In genomic region chr12:65941388-65941787, GRCh38 we compare ENCODE assay signal across 15 cellular contexts.
DNase-seq lines count a peak whose midpoint lies in the region; ATAC-seq and TF ChIP-seq lines count a peak whose summit lies in the region.
"Had no signal": no experiment of that assay in that cellular context is flagged by ENCODE, and none has a peak within 500 bp of the region (broad histone marks: within the 10 kb centered on the region; RNA-seq: fewer than 3 reads in every experiment).

No MANE protein-coding gene starts in this region.

- H3K9me3 ChIP-seq in lung (ENCODE audit: control insufficient read depth in 2 of 2, insufficient read depth in 1 of 2, low read length in 1 of 2): no peaks in the 10 kb centered on the region

- no peaks in the 10 kb centered on the region for H3K36me3 ChIP-seq in lung (ENCODE audit: control insufficient read depth in 2 of 2, insufficient read depth in 2 of 2, low read length in 2 of 2)

- DNase-seq in AG08396 (ENCODE audit: low spot score): peak; percentile 20
- DNase-seq in M059J (ENCODE audit: low read depth): peak; percentile 81
- DNase-seq in choroid plexus epithelial cell (ENCODE audit: low read depth): peak; percentile 72
- no peak for DNase-seq in lung (ENCODE audit: low spot score)
- DNase-seq in SKM-1 (lab: John Stamatoyannopoulos, UW; ENCODE audit: unreplicated experiment): no peak
- no peak for DNase-seq in effector CD8-positive, alpha-beta T cell (lab: John Stamatoyannopoulos, UW)
- DNase-seq: activated naive CD8-positive, alpha-beta T cell treated with anti-CD3 and anti-CD28 coated beads for 36 hours; CD8-positive, alpha-beta T cell; endodermal cell; H9; immature natural killer cell; KG1 had no signal

- ATAC-seq in lung (ENCODE audit: insufficient read depth, low FRiP score): peak; percentile 71
- ATAC-seq in GM18907 (IDR thresholded peaks at IDR 0.05; ENCODE audit: unreplicated experiment): no peak
- no peak for ATAC-seq in HG03139 (IDR thresholded peaks at IDR 0.05; ENCODE audit: unreplicated experiment)
- ATAC-seq: CD8-positive, alpha-beta T cell; stimulated activated effector memory CD8-positive, alpha-beta T cell treated with anti-CD3 and anti-CD28 coated beads, Interleukin-12 subunit alpha, Interleukin-12 subunit beta, amount 100 ng/mL, for 72 hours had no signal

- no peaks in the 10 kb centered on the region for H3K27me3 ChIP-seq in lung (ENCODE audit: control insufficient read depth, insufficient read depth)

- H3K4me3 ChIP-seq in choroid plexus epithelial cell (ENCODE audit: low read depth, low read length) (no peak overlapping the region), lung (no peak overlapping the region)

- 45 to 71% methylated on average over 3 of the region's 3 CpGs for WGBS in lung, 2 donors

- H3K27ac ChIP-seq in lung (ENCODE audit: low read depth in 1 of 2, low read length in 1 of 2): no peak overlapping the region

- no peak for TF ChIP-seq CTCF in choroid plexus epithelial cell (conservative IDR thresholded peaks at IDR 0.05; ENCODE audit: low read depth, low read length)
- no peak for TF ChIP-seq CTCF in lung (IDR thresholded peaks at IDR 0.05; ENCODE audit: control extremely low read depth, extremely low read depth)

- no peaks in the 10 kb centered on the region for H3K4me1 ChIP-seq in lung (ENCODE audit: control insufficient read depth in 2 of 2, insufficient read depth in 2 of 2, low read length in 2 of 2)

Comparison
In these comparisons a context has a peak if more than half of its experiments do, and no peak if none do; other contexts are left out.
1. DNase-seq: peak in AG08396 (single experiment), M059J (single experiment) and choroid plexus epithelial cell (single experiment); none in lung (single experiment), SKM-1 (single experiment) and effector CD8-positive, alpha-beta T cell (single experiment).